9 cellular contexts compared by ENCODE assay signal in the genomic region with DNA sequence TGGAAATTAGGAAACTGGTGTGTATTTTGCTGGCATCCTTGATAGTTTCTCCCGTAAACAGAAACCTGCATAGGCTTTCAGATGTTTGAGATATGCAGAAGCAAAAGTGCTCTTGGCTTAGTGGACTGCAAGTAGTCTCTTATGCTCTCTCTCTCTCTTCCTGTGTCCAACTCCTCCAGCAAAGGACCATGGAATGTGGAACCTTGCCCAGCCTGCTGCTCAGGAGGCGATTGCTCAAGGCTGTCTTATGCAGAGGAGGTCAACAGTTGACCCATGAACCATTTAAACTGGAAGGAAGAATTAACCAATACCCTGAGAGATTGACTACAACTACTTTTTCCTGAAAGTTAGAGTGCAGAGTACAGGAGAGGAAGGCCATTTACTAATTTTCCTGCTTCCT.
DNase-seq lines count a peak whose midpoint lies in the region; ATAC-seq and TF ChIP-seq lines count a peak whose summit lies in the region.
"Had no signal": no experiment of that assay in that cellular context is flagged by ENCODE, and none has a peak within 500 bp of the region (broad histone marks: within the 10 kb centered on the region; RNA-seq: fewer than 3 reads in every experiment).

No MANE protein-coding gene starts in this region.

- ATAC-seq in omental fat pad (ENCODE audit: low FRiP score) = peak; percentile 94

- no peak overlapping the region for H3K4me3 ChIP-seq in fibroblast of the aortic adventitia (ENCODE audit: low read depth, low read length)

- TF ChIP-seq CTCF in fibroblast of the aortic adventitia (IDR thresholded peaks at IDR 0.05; ENCODE audit: insufficient read depth, low read length) (no peak), omental fat pad (IDR thresholded peaks at IDR 0.05) (no peak)

- DNase-seq in AG08396 (ENCODE audit: low spot score) = peak; percentile 73
- peak; percentile 95 for DNase-seq in NCI-H226
- DNase-seq in fibroblast of the aortic adventitia (ENCODE audit: low read depth) = peak; percentile 70
- no peak for DNase-seq in omental fat pad (ENCODE audit: low spot score)
- DNase-seq in NCI-H2081 (lab: John Stamatoyannopoulos, UW) = no peak
- DNase-seq in SW480 (ENCODE audit: low spot score) = no peak
- DNase-seq in activated effector memory CD4-positive, alpha-beta T cell treated with Interleukin-2 at 50 U/mL for 16 hours = no peak
- DNase-seq in SKM-1 treated with dmso at 0.1 percent for 144 hours (lab: John Stamatoyannopoulos, UW; ENCODE audit: unreplicated experiment) = no peak
- DNase-seq: NCI-H69 had no signal

Comparison
In these comparisons a context has a peak if more than half of its experiments do, and no peak if none do; other contexts are left out.
1. DNase-seq: peak in AG08396 (single experiment), NCI-H226 (single experiment) and fibroblast of the aortic adventitia (single experiment); none in omental fat pad (single experiment), NCI-H2081 (0 of 2), SW480 (single experiment), activated effector memory CD4-positive, alpha-beta T cell treated with Interleukin-2 at 50 U/mL for 16 hours (single experiment) and SKM-1 treated with dmso at 0.1 percent for 144 hours (single experiment).